ENCODE assay signal across 1 cellular context in the genomic region with DNA sequence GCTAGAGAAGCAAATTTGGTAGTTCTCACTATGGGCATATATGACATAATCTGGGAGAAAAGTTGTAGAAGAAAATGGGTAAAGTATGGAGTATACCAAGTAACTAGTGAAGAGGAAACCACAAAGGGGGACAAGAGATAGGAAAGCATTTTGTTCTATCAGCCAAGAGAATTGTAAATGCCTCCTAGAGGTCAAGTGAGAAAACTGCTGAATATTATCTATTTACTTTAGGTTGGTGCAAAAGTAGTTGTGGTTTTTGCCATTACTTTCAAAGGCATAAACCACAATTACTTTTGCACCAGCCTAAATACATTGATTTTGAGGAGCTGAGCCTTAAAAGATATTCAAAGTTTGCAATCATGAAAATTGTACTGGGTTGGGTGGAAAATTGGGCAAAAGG.
TF ChIP-seq lines count a peak whose summit lies in the region.

No MANE protein-coding gene starts in this region.

TF ChIP-seq in GM12878, 131 proteins besides CTCF, POLR2A, EP300 and RAD21 (continued from another document):
- TF ChIP-seq RELB (IDR thresholded peaks at IDR 0.05; ENCODE audit: low read depth): 0 out of 2 replicates have a peak, but pooled peaks have one; percentile 27
- TF ChIP-seq HDAC6 (IDR thresholded peaks at IDR 0.05; ENCODE audit: unreplicated experiment): no peak
- no peak for TF ChIP-seq RBBP5 (conservative IDR thresholded peaks at IDR 0.05)
- peak; percentile 40; the same call in 1 of the 2 replicates for TF ChIP-seq ATF2 (IDR thresholded peaks at IDR 0.05; ENCODE audit: low read length)
- no peak for TF ChIP-seq NBN (IDR thresholded peaks at IDR 0.05)
- TF ChIP-seq ZNF592 (IDR thresholded peaks at IDR 0.05): peak; percentile 60; the same call in 1 of the 2 replicates
- TF ChIP-seq SMARCA5 (IDR thresholded peaks at IDR 0.05): peak; percentile 30
- TF ChIP-seq IKZF2 (IDR thresholded peaks at IDR 0.05): peak; percentile 54 to 56; a peak in 3 of 4 replicates
